Comparison of ENCODE assay signal across 13 cellular contexts in genomic region chr1:158055854-158056253, GRCh38.
DNase-seq lines count a peak whose midpoint lies in the region; ATAC-seq, FAIRE-seq and TF ChIP-seq lines count a peak whose summit lies in the region.
"Had no signal": no experiment of that assay in that cellular context is flagged by ENCODE, and none has a peak within 500 bp of the region (broad histone marks: within the 10 kb centered on the region; RNA-seq: fewer than 3 reads in every experiment).

No MANE protein-coding gene starts in this region.

- H4K8ac ChIP-seq in H1 (ENCODE audit: extremely low read depth, insufficient read depth, low read length): no peak overlapping the region

- H3K4me1 ChIP-seq in H1 (replicated peaks in 1 of 4; ENCODE audit: control insufficient read depth in 3 of 4, insufficient read depth in 4 of 4, low read length in 3 of 4): peaks cover 1 to 24% (median 12%) of the 10 kb centered on the region in 4 experiments

- POLR2A ChIA-PET in H1 (lab: Charles Lee; ENCODE audit: partially characterized antibody): interaction anchor here (0.8 to 1.2 kb wide), 2 partner anchors 11 to 21 kb away, joined by 3 to 4 read pairs; no protein-coding TSS in a partner anchor

- peaks cover 14% of the 10 kb centered on the region for H3K79me1 ChIP-seq in H1 (ENCODE audit: low read depth, low read length)

- no peaks in the 10 kb centered on the region for H3K27me3 ChIP-seq in H1 (replicated peaks in 1 of 4; ENCODE audit: control insufficient read depth in 3 of 4, extremely low read depth in 1 of 4, insufficient read depth in 3 of 4, low read length in 3 of 4)

- no peak overlapping the region for H3K4me3 ChIP-seq in H1 (ENCODE audit: extremely low read depth in 1 of 4, insufficient read depth in 2 of 4, low read depth in 3 of 4, low read length in 4 of 4)
- H3K4me3 ChIP-seq: thoracic aorta had no signal

- H4K20me1 ChIP-seq in H1 (replicated peaks in 1 of 2; ENCODE audit: control insufficient read depth in 1 of 2, insufficient read depth in 2 of 2, low read length in 2 of 2): peaks cover 2 to 6% of the 10 kb centered on the region in 2 experiments

- H3K27ac Mint-ChIP-seq in nephron progenitor cell: no peak overlapping the region

- no peak for TF ChIP-seq RAD21 in H1 (IDR thresholded peaks at IDR 0.05 in 1 of 2, conservative IDR thresholded peaks at IDR 0.05 in 1 of 2; ENCODE audit: low read depth in 2 of 2, low read length in 2 of 2)

- TF ChIP-seq EP300 in H1 (IDR thresholded peaks at IDR 0.05; ENCODE audit: borderline replicate concordance in 1 of 2, low read depth in 2 of 2, low read length in 2 of 2): no peak

- H3K9ac ChIP-seq in H1 (replicated peaks in 1 of 4; ENCODE audit: extremely low read depth in 1 of 4, low read depth in 3 of 4, low read length in 3 of 4): no peak overlapping the region

- no peak overlapping the region for H2BK20ac ChIP-seq in H1 (ENCODE audit: low read length)

- H3K4me1 Mint-ChIP-seq in nephron progenitor cell: peaks cover 80% of the 10 kb centered on the region

- peaks cover 3% of the 10 kb centered on the region for H3K27me3 Mint-ChIP-seq in nephron progenitor cell (ENCODE audit: low read depth, poor library complexity)

- no peak for ATAC-seq in HG02981 (IDR thresholded peaks at IDR 0.05; ENCODE audit: unreplicated experiment)

- no peak overlapping the region for H3K14ac ChIP-seq in H1 (ENCODE audit: insufficient read length)

- peaks cover 2% of the 10 kb centered on the region; the same call in 1 of the 2 replicates for H3K23me2 ChIP-seq in H1 (ENCODE audit: low read depth, low read length)

- no peaks in the 10 kb centered on the region for H3K9me3 ChIP-seq in H1 (ENCODE audit: insufficient read depth in 2 of 2, low read depth in 1 of 2, low read length in 1 of 2)
- H3K9me3 ChIP-seq: thoracic aorta had no signal

- H3K9me3 Mint-ChIP-seq in nephron progenitor cell: no peaks in the 10 kb centered on the region

- 0 out of 2 replicates have a peak overlapping the region, but pooled peaks have one; percentile 34 for H2AK5ac ChIP-seq in H1 (ENCODE audit: low read depth, low read length)

- no peak overlapping the region for H3K56ac ChIP-seq in H1 (replicated peaks; ENCODE audit: insufficient read length, low read depth, low read length)

- TF ChIP-seq CTCF in H1 (IDR thresholded peaks at IDR 0.05; ENCODE audit: control extremely low read depth in 1 of 3, insufficient read depth in 1 of 3, low read depth in 1 of 3, low read length in 3 of 3) (no peak), nephron progenitor cell (IDR thresholded peaks at IDR 0.05) (no peak)

- WGBS in H1 (ENCODE audit: extremely low coverage in 1 of 2, insufficient coverage in 1 of 2, insufficient read length in 1 of 2, insufficient replicate concordance in 2 of 2, low coverage in 1 of 2, low lambda C conversion rate in 2 of 2, missing lambda C conversion rate in 1 of 2), 2 experiments: 72% methylated on average over 4 of the region's 4 CpGs; no CpG with 5 or more reads in 1 of the 2 experiments

- H3K23ac ChIP-seq in H1 (ENCODE audit: insufficient read length): no peak overlapping the region

- H3K36me3 ChIP-seq in H1 (ENCODE audit: control insufficient read depth in 2 of 4, insufficient read depth in 4 of 4, low read length in 3 of 4): no peaks in the 10 kb centered on the region
- H3K36me3 ChIP-seq: thoracic aorta had no signal

- peaks cover 44% of the 10 kb centered on the region for H3K36me3 Mint-ChIP-seq in nephron progenitor cell (ENCODE audit: low read depth)

- CTCF ChIA-PET in H1 (lab: Charles Lee; ENCODE audit: partially characterized antibody): interaction anchor here (0.7 to 9.0 kb wide), 6 partner anchors 11 to 78 kb away, joined by 3 to 75 read pairs (median 13); partner anchors contain the start of gene KIRREL1

- FAIRE-seq in H1 (lab: Jason Lieb, UNC): no peak

- no peak overlapping the region for H3K18ac ChIP-seq in H1 (ENCODE audit: extremely low read depth, low read length)

- H2BK5ac ChIP-seq in H1 (ENCODE audit: low read depth, low read length): 0 out of 2 replicates have a peak overlapping the region, but pooled peaks have one; percentile 62

- TF ChIP-seq POLR2A in H1 (IDR thresholded peaks at IDR 0.05; ENCODE audit: control extremely low read depth in 1 of 2, low read depth in 2 of 2, low read length in 2 of 2): no peak

- H3K27ac ChIP-seq in H1 (ENCODE audit: low read depth, low read length): no peak overlapping the region
- H3K27ac ChIP-seq: thoracic aorta had no signal

- H2AFZ ChIP-seq in H1 (ENCODE audit: low read length): no peak overlapping the region

- no peak overlapping the region for H4K91ac ChIP-seq in H1 (replicated peaks; ENCODE audit: insufficient read length, low read length)

- no peak overlapping the region for H3K4me2 ChIP-seq in H1 (ENCODE audit: insufficient read depth in 1 of 2, low read depth in 2 of 2, low read length in 2 of 2)

- no peak overlapping the region for H2BK120ac ChIP-seq in H1 (replicated peaks; ENCODE audit: low read depth, low read length)

- H2BK12ac ChIP-seq in H1 (ENCODE audit: low read depth, low read length): no peak overlapping the region

- DNase-seq in G401 (ENCODE audit: low spot score) (peak; percentile 8), KBM-7 (peak; percentile 63), H1 (ENCODE audit: low read depth in 1 of 2, low spot score in 2 of 2) (no peak), nephron progenitor cell (peak; percentile 38), NCI-H510A (lab: John Stamatoyannopoulos, UW) (no peak), SW480 (ENCODE audit: low spot score) (no peak)
- DNase-seq: AML-193, cerebellar nuclear complex, NCI-H146, NCI-H226, SIG-M5 had no signal

- no peak overlapping the region for H3K4ac ChIP-seq in H1 (replicated peaks; ENCODE audit: insufficient read length, low read depth, low read length)

- peaks cover 0 to 20% of the 10 kb centered on the region in 2 experiments; a peak in 1 of 4 replicates for H3K79me2 ChIP-seq in H1 (ENCODE audit: control insufficient read depth in 1 of 2, insufficient read depth in 2 of 2, low read length in 2 of 2)

- H2BK15ac ChIP-seq in H1 (ENCODE audit: low read length): 0 out of 2 replicates have a peak overlapping the region, but pooled peaks have one; percentile 32

- H3K4me3 Mint-ChIP-seq in nephron progenitor cell: peak overlapping the region; percentile 39

- H4K5ac ChIP-seq in H1 (ENCODE audit: insufficient read length, low read depth, low read length): no peak overlapping the region

- in situ Hi-C loops in G401 (cut with HindIII; ENCODE audit: low sequenced_read_pairs) (no loop called here), KBM-7 (cut with MboI; ENCODE audit: low pct_unique_long_range_greater_than_20kb, low sequenced_read_pairs) (no loop called here)

TF ChIP-seq in H1, 55 proteins besides CTCF, POLR2A, EP300 and RAD21:
- TF ChIP-seq TEAD4 (IDR thresholded peaks at IDR 0.05; ENCODE audit: low read depth, low read length) (no peak), FOSL1 (IDR thresholded peaks at IDR 0.05; ENCODE audit: insufficient read depth, low read depth, low read length) (no peak), POU5F1 (IDR thresholded peaks at IDR 0.05; ENCODE audit: low read depth, low read length) (no peak), SUZ12 (IDR thresholded peaks at IDR 0.05; ENCODE audit: low read length) (no peak), SP2 (IDR thresholded peaks at IDR 0.05; ENCODE audit: low read length) (no peak), KDM5A (IDR thresholded peaks at IDR 0.05; ENCODE audit: low read length) (no peak), HDAC6 (IDR thresholded peaks at IDR 0.05; ENCODE audit: low read depth, low read length) (no peak), SP1 (IDR thresholded peaks at IDR 0.05; ENCODE audit: low read depth, low read length) (no peak), JUN (IDR thresholded peaks at IDR 0.05; ENCODE audit: low read depth, low read length) (no peak)
- TF ChIP-seq, protein P1, sequence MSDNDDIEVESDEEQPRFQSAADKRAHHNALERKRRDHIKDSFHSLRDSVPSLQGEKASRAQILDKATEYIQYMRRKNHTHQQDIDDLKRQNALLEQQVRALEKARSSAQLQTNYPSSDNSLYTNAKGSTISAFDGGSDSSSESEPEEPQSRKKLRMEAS (IDR thresholded peaks at IDR 0.05): no peak
- TF ChIP-seq, protein P2, sequence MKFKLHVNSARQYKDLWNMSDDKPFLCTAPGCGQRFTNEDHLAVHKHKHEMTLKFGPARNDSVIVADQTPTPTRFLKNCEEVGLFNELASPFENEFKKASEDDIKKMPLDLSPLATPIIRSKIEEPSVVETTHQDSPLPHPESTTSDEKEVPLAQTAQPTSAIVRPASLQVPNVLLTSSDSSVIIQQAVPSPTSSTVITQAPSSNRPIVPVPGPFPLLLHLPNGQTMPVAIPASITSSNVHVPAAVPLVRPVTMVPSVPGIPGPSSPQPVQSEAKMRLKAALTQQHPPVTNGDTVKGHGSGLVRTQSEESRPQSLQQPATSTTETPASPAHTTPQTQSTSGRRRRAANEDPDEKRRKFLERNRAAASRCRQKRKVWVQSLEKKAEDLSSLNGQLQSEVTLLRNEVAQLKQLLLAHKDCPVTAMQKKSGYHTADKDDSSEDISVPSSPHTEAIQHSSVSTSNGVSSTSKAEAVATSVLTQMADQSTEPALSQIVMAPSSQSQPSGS (IDR thresholded peaks at IDR 0.05; ENCODE audit: low read length): no peak
- TF ChIP-seq, protein P3, sequence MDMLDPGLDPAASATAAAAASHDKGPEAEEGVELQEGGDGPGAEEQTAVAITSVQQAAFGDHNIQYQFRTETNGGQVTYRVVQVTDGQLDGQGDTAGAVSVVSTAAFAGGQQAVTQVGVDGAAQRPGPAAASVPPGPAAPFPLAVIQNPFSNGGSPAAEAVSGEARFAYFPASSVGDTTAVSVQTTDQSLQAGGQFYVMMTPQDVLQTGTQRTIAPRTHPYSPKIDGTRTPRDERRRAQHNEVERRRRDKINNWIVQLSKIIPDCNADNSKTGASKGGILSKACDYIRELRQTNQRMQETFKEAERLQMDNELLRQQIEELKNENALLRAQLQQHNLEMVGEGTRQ (IDR thresholded peaks at IDR 0.05; ENCODE audit: low read length): no peak
TF ChIP-seq in H1: peak in this region for 0.

Comparison
In these comparisons a context has a peak if more than half of its experiments do, and no peak if none do; other contexts are left out.
1. DNase-seq: peak in G401 (single experiment), KBM-7 (single experiment) and nephron progenitor cell (single experiment); none in H1 (0 of 2), NCI-H510A (single experiment) and SW480 (single experiment).